In genomic region chr10:58996063-58996462, GRCh38 we compare ENCODE assay signal across 18 cellular contexts.
DNase-seq lines count a peak whose midpoint lies in the region; ATAC-seq and TF ChIP-seq lines count a peak whose summit lies in the region.
"Had no signal": no experiment of that assay in that cellular context is flagged by ENCODE, and none has a peak within 500 bp of the region (broad histone marks: within the 10 kb centered on the region; RNA-seq: fewer than 3 reads in every experiment).

No MANE protein-coding gene starts in this region.

- peak overlapping the region in 3 of 5 experiments; percentile 4 to 41 (median 24) for H3K27ac Mint-ChIP-seq in brain
- H3K27ac Mint-ChIP-seq: CD4-positive, alpha-beta memory T cell had no signal

- no peak overlapping the region for H3K4me3 Mint-ChIP-seq in brain
- H3K4me3 Mint-ChIP-seq: CD4-positive, alpha-beta memory T cell had no signal

- POLR2A ChIA-PET in GM10248 (lab: Yijun Ruan, JAX), result no interaction called here

- H3K27ac ChIP-seq in substantia nigra (ENCODE audit: low read depth, low read length, poor library complexity, severe bottlenecking), result peak overlapping the region; percentile 92
- H3K27ac ChIP-seq: RWPE1 had no signal

- peaks cover 52% of the 10 kb centered on the region for H3K4me1 Mint-ChIP-seq in brain
- H3K4me1 Mint-ChIP-seq: CD4-positive, alpha-beta memory T cell had no signal

- DNase-seq in substantia nigra (lab: John Stamatoyannopoulos, UW) (no peak), NOMO-1 treated with DMSO at 0.1 percent for 48 hours (lab: John Stamatoyannopoulos, UW; ENCODE audit: unreplicated experiment) (no peak), inferior parietal cortex (ENCODE audit: extremely low spot score) (no peak), GM10248 (ENCODE audit: extremely low spot score) (no peak), kidney glomerular epithelial cell (lab: John Stamatoyannopoulos, UW) (no peak)
- DNase-seq: CD4-positive, alpha-beta memory T cell; DMS79 treated with DMSO at 0.1 percent for 48 hours; H7; NCI-H1417 treated with DMSO at 0.1 percent for 48 hours; NCI-H1930; NCI-H446 treated with DMSO at 0.1 percent for 48 hours; PC-3; T-helper 2 cell had no signal

- CTCF ChIA-PET in GM10248 (lab: Yijun Ruan, JAX), result interaction anchor here (0.9 to 2.4 kb wide), 8 partner anchors 8 to 71 kb away, joined by 3 to 9 read pairs (median 4); no protein-coding TSS in a partner anchor

- TF ChIP-seq CTCF in brain (conservative IDR thresholded peaks at IDR 0.05), result no peak
- no peak for TF ChIP-seq CTCF in GM10248 (IDR thresholded peaks at IDR 0.05; ENCODE audit: control extremely low read depth, extremely low read depth, low read depth, missing control alignments)

- peaks cover 10% of the 10 kb centered on the region for H3K27me3 Mint-ChIP-seq in brain

- ATAC-seq in GM18502 (IDR thresholded peaks at IDR 0.05; ENCODE audit: poor library complexity, unreplicated experiment) (peak; percentile 38), HG02870 (IDR thresholded peaks at IDR 0.05; ENCODE audit: unreplicated experiment) (peak; percentile 48)
- ATAC-seq: K562, PC-3 had no signal

- H3K9me3 Mint-ChIP-seq in brain, result peaks cover 1 to 4% (median 2%) of the 10 kb centered on the region in 5 experiments

- H3K36me3 Mint-ChIP-seq in brain, result peaks cover 2% of the 10 kb centered on the region
- H3K36me3 Mint-ChIP-seq: CD4-positive, alpha-beta memory T cell had no signal
